33 cellular contexts compared by ENCODE assay signal in the genomic region with DNA sequence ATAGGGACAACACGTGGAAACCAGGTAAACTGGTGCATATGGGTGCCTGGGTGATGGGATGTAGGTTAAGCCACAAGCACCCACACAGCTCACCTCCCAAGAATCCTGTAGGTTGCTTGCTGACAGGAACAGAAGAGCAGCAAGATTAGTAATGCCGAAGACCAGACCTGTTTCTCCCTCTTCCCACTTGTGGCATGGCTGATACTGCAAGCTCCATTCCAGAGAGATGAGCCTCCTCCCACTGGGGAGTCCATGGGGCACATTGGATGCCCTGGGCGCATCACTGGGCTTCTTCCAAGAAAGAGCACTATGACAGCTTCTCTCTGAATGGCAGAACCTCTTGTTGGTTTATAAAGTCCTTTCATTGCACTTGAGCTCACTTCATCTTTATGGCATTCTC. TPM values are rescaled to one million over a fixed set of nuclear protein-coding genes. Genes with fewer than 3 reads are reported as not detected.
"Had no signal": no experiment of that assay in that cellular context is flagged by ENCODE, and none has a peak within 500 bp of the region (broad histone marks: within the 10 kb centered on the region; RNA-seq: fewer than 3 reads in every experiment).

No MANE protein-coding gene starts in this region.

- H3K27ac ChIP-seq: coronary artery, dorsolateral prefrontal cortex, heart left ventricle, neutrophil, ovary, right lobe of liver, skin epidermis, uterus had no signal

- H3K36me3 Mint-ChIP-seq: activated naive CD8-positive, alpha-beta T cell; brain; immature natural killer cell; mesothelial cell of epicardium; naive B cell; stimulated activated memory B cell treated with anti-CD40 and anti-IgM and Interleukin-4, amounts not matched to agents 10 μg/mL and 1 μg/mL and 100 μg/mL, for 72 hours; type B pancreatic cell had no signal

- H3K4me1 ChIP-seq: right lobe of liver, uterus had no signal

- H3K9me3 Mint-ChIP-seq: activated T-cell treated with anti-CD3 and anti-CD28 coated beads, Interleukin-2, amount 50 U/mL, for 72 hours; brain; immature natural killer cell; mesothelial cell of epicardium; naive B cell; nephron progenitor cell; stimulated activated memory B cell treated with anti-CD40 and anti-IgM and Interleukin-4, amounts not matched to agents 10 μg/mL and 1 μg/mL and 100 μg/mL, for 72 hours; stimulated activated naive CD8-positive, alpha-beta T cell treated with anti-CD3 and anti-CD28 coated beads, Interleukin-15, amount 100 ng/mL, for 72 hours; T-helper 2 cell treated with Interferon-gamma antibody and Interleukin-4, amounts not matched to agents 5 μg/mL and 100 μg/mL, for 36 hours; type B pancreatic cell had no signal

- H3K27ac Mint-ChIP-seq: activated CD4-positive, alpha-beta T cell treated with anti-CD3 and anti-CD28 coated beads for 36 hours; activated CD8-positive, alpha-beta T cell treated with anti-CD3 and anti-CD28 coated beads, Interleukin-2, amount 10 ng/mL, durations not matched to agents 7 days and 5 days; activated naive CD8-positive, alpha-beta T cell; activated T-cell treated with anti-CD3 and anti-CD28 coated beads, Interleukin-2, amount 50 U/mL, for 72 hours; immature natural killer cell; mesothelial cell of epicardium; nephron progenitor cell; progenitor cell of endocrine pancreas; stimulated activated memory B cell treated with anti-CD40 and anti-IgM and Interleukin-4, amounts not matched to agents 10 μg/mL and 1 μg/mL and 100 μg/mL, for 72 hours; stimulated activated naive CD8-positive, alpha-beta T cell treated with anti-CD3 and anti-CD28 coated beads, Interleukin-15, amount 100 ng/mL, for 72 hours; T-helper 2 cell treated with Interferon-gamma antibody and Interleukin-4, amounts not matched to agents 5 μg/mL and 100 μg/mL, for 36 hours; type B pancreatic cell had no signal

- H3K9me3 ChIP-seq: heart left ventricle, neutrophil, ovary, right lobe of liver, uterus had no signal

- H3K4me3 Mint-ChIP-seq: activated CD4-positive, alpha-beta T cell treated with anti-CD3 and anti-CD28 coated beads for 36 hours; activated CD8-positive, alpha-beta T cell treated with anti-CD3 and anti-CD28 coated beads, Interleukin-2, amount 10 ng/mL, durations not matched to agents 7 days and 5 days; activated naive CD8-positive, alpha-beta T cell; activated T-cell treated with anti-CD3 and anti-CD28 coated beads, Interleukin-2, amount 50 U/mL, for 72 hours; brain; immature natural killer cell; mesothelial cell of epicardium; naive B cell; nephron progenitor cell; stimulated activated memory B cell treated with anti-CD40 and anti-IgM and Interleukin-4, amounts not matched to agents 10 μg/mL and 1 μg/mL and 100 μg/mL, for 72 hours; stimulated activated naive CD8-positive, alpha-beta T cell treated with anti-CD3 and anti-CD28 coated beads, Interleukin-15, amount 100 ng/mL, for 72 hours; T-helper 2 cell treated with Interferon-gamma antibody and Interleukin-4, amounts not matched to agents 5 μg/mL and 100 μg/mL, for 36 hours; type B pancreatic cell had no signal

- H3K4me1 Mint-ChIP-seq: activated CD4-positive, alpha-beta T cell treated with anti-CD3 and anti-CD28 coated beads for 36 hours; immature natural killer cell had no signal

- FAIRE-seq: kidney had no signal

- DNase-seq: activated CD4-positive, alpha-beta T cell treated with anti-CD3 and anti-CD28 coated beads for 36 hours; activated CD4-positive, CD25-positive, alpha-beta regulatory T cell; activated CD8-positive, alpha-beta T cell treated with anti-CD3 and anti-CD28 coated beads, Interleukin-2, amount 10 ng/mL, durations not matched to agents 7 days and 5 days; activated naive CD4-positive, alpha-beta T cell; activated T-cell treated with anti-CD3 and anti-CD28 coated beads for 4 hours; activated T-cell treated with anti-CD3 and anti-CD28 coated beads, Interleukin-2, amount 50 U/mL, for 72 hours; aorta; dorsolateral prefrontal cortex; effector memory CD4-positive, alpha-beta T cell; heart left ventricle; hypothalamus; immature natural killer cell; kidney; left colon; naive B cell; nephron progenitor cell; ovary; right lobe of liver; stimulated activated CD4-positive, alpha-beta T cell treated with anti-CD3 and anti-CD28 coated beads, Interleukin-12 subunit alpha, Interleukin-12 subunit beta, amount 100 ng/mL, for 4 hours; stimulated activated CD4-positive, alpha-beta T cell treated with anti-CD3 and anti-CD28 coated beads, Interleukin-4, amount 100 ng/mL, for 24 hours; stimulated activated naive CD8-positive, alpha-beta T cell treated with anti-CD3 and anti-CD28 coated beads, Interleukin-15, amount 100 ng/mL, for 72 hours; substantia nigra; uterus had no signal

- H3K27me3 Mint-ChIP-seq: brain had no signal

- H3K4me3 ChIP-seq: coronary artery, dorsolateral prefrontal cortex, heart left ventricle, ovary, right lobe of liver, skin epidermis, uterus had no signal

- H3K36me3 ChIP-seq: heart left ventricle, neutrophil, ovary, right lobe of liver, uterus had no signal

- ATAC-seq: activated CD4-positive, alpha-beta T cell treated with anti-CD3 and anti-CD28 coated beads for 36 hours; activated CD8-positive, alpha-beta T cell treated with anti-CD3 and anti-CD28 coated beads, Interleukin-2, amount 10 ng/mL, durations not matched to agents 7 days and 5 days; activated T-cell treated with anti-CD3 and anti-CD28 coated beads, Interleukin-2, amount 50 U/mL, for 72 hours; heart left ventricle; left colon; right lobe of liver; stimulated activated memory B cell treated with anti-CD40 and anti-IgM and Interleukin-4, amounts not matched to agents 10 μg/mL and 1 μg/mL and 100 μg/mL, for 72 hours; stimulated activated naive CD8-positive, alpha-beta T cell treated with anti-CD3 and anti-CD28 coated beads, Interleukin-15, amount 100 ng/mL, for 72 hours had no signal

- H3K27me3 ChIP-seq: dorsolateral prefrontal cortex, ovary, right lobe of liver, uterus had no signal

RNA-seq across cellular contexts. Expression of a gene that starts 44.4 kb away (rescaled TPM):
- total RNA-seq: activated CD4-positive, alpha-beta T cell treated with anti-CD3 and anti-CD28 coated beads for 36 hours; activated CD8-positive, alpha-beta T cell treated with anti-CD3 and anti-CD28 coated beads, Interleukin-2, amount 10 ng/mL, durations not matched to agents 7 days and 5 days; activated T-cell treated with anti-CD3 and anti-CD28 coated beads, Interleukin-2, amount 50 U/mL, for 72 hours had no signal
